ENCODE assay signal across 22 cellular contexts in genomic region chr3:52813810-52814209, GRCh38. TPM values are rescaled to one million over a fixed set of nuclear protein-coding genes. Genes with fewer than 3 reads are reported as not detected.
"Had no signal": no experiment of that assay in that cellular context is flagged by ENCODE, and none has a peak within 500 bp of the region (broad histone marks: within the 10 kb centered on the region; RNA-seq: fewer than 3 reads in every experiment).

No MANE protein-coding gene starts in this region.

- H3K36me3 Mint-ChIP-seq: IgD-negative memory B cell had no signal

- H3K36me3 ChIP-seq: SJSA1 had no signal

- H3K9me3 Mint-ChIP-seq: IgD-negative memory B cell had no signal

- H3K9ac ChIP-seq: KMS-11 had no signal

- H3K4me1 ChIP-seq: SJSA1 had no signal

- H3K27me3 ChIP-seq: SJSA1 had no signal

- DNase-seq: Kasumi-1, MM.1S, NCI-H1092 treated with DMSO at 0.1 percent for 48 hours, NCI-H1436, NCI-H187, NCI-H2029 treated with DMSO at 0.1 percent for 48 hours, NCI-H2171 treated with DMSO at 0.1 percent for 48 hours, NCI-H345, NCI-H446 treated with DMSO at 0.1 percent for 48 hours, NCI-H510A treated with DMSO at 0.1 percent for 48 hours, NCI-H526, NCI-H82, Right ventricle myocardium superior, RPMI8226, SIG-M5 had no signal

- H3K4me2 ChIP-seq: KMS-11 had no signal

- ATAC-seq: K562 had no signal

- H3K9me3 ChIP-seq: SJSA1 had no signal

- H3K4me3 ChIP-seq: K562, SJSA1, SK-N-MC had no signal

- H3K27ac ChIP-seq: KMS-11, SJSA1, SK-N-MC had no signal

RNA-seq across cellular contexts. Expression of gene ITIH4, which starts 16.7 kb away (rescaled TPM):
- total RNA-seq: HT1080, SJSA1 had no signal
- polyA plus RNA-seq: IgD-negative memory B cell had no signal

RNA-seq across cellular contexts. Expression of gene ITIH3, which starts 19.2 kb away (rescaled TPM):
- total RNA-seq: M059J had no signal
- polyA plus RNA-seq: IgD-negative memory B cell, K562 had no signal

RNA-seq across cellular contexts. Expression of gene MUSTN1, which starts 21.0 kb away (rescaled TPM):
- total RNA-seq: HT1080, SJSA1 had no signal
- polyA plus RNA-seq: IgD-negative memory B cell had no signal

RNA-seq across cellular contexts. Expression of gene ITIH1, which starts 36.4 kb away (rescaled TPM):
- total RNA-seq: HT1080, M059J, Right ventricle myocardium superior, SJSA1 had no signal
- polyA plus RNA-seq: IgD-negative memory B cell, K562 had no signal
